Comparison of ENCODE assay signal across 27 cellular contexts in genomic region chr21:45060089-45060488, GRCh38.
"Had no signal": no experiment of that assay in that cellular context is flagged by ENCODE, and none has a peak within 500 bp of the region (broad histone marks: within the 10 kb centered on the region; RNA-seq: fewer than 3 reads in every experiment).

No MANE protein-coding gene starts in this region.

- H3K9me3 ChIP-seq: colonic mucosa, gastrocnemius medialis, prostate gland, right atrium auricular region, suprapubic skin, transverse colon, upper lobe of right lung, uterus had no signal

- H3K27ac ChIP-seq: colonic mucosa, epithelial cell of prostate, gastrocnemius medialis, prostate gland, right atrium auricular region, sigmoid colon, suprapubic skin, transverse colon, upper lobe of right lung, uterus had no signal

- H3K27ac Mint-ChIP-seq: dendritic cell treated with granulocyte-macrophage colony-stimulating factor and Interleukin-4, amounts not matched to agents 40 ng/mL and 50 ng/mL, for 4 days; endodermal cell; nephron progenitor cell; stimulated activated naive B cell treated with anti-CD40 and anti-IgM and Interleukin-4, amounts not matched to agents 10 μg/mL and 1 μg/mL and 100 μg/mL, for 72 hours had no signal

- ATAC-seq: esophagus mucosa; gastrocnemius medialis; left lobe of liver; naive thymus-derived CD8-positive, alpha-beta T cell; stimulated activated naive B cell treated with anti-CD40 and anti-IgM and Interleukin-4, amounts not matched to agents 10 μg/mL and 1 μg/mL and 100 μg/mL, for 72 hours; stimulated activated naive CD8-positive, alpha-beta T cell treated with anti-CD3 and anti-CD28 coated beads, Interleukin-15, amount 100 ng/mL, for 72 hours; upper lobe of right lung had no signal

- H3K4me3 Mint-ChIP-seq: dendritic cell treated with granulocyte-macrophage colony-stimulating factor and Interleukin-4, amounts not matched to agents 40 ng/mL and 50 ng/mL, for 4 days; endodermal cell; naive thymus-derived CD8-positive, alpha-beta T cell; nephron progenitor cell; stimulated activated naive B cell treated with anti-CD40 and anti-IgM and Interleukin-4, amounts not matched to agents 10 μg/mL and 1 μg/mL and 100 μg/mL, for 72 hours; stimulated activated naive CD8-positive, alpha-beta T cell treated with anti-CD3 and anti-CD28 coated beads, Interleukin-15, amount 100 ng/mL, for 72 hours had no signal

- H3K4me3 ChIP-seq: colonic mucosa, gastrocnemius medialis, prostate gland, right atrium auricular region, sigmoid colon, suprapubic skin, transverse colon, upper lobe of right lung, uterus had no signal

- FAIRE-seq: keratinocyte had no signal

- H3K36me3 ChIP-seq: colonic mucosa, gastrocnemius medialis, prostate gland, right atrium auricular region, sigmoid colon, suprapubic skin, transverse colon, upper lobe of right lung, uterus had no signal

- H3K4me1 ChIP-seq: colonic mucosa, prostate gland, transverse colon, upper lobe of right lung, uterus had no signal

- DNase-seq: colonic mucosa; effector CD8-positive, alpha-beta T cell; endodermal cell; foreskin fibroblast; gastrocnemius medialis; head of caudate nucleus; mesenchymal stem cell; midbrain; naive thymus-derived CD8-positive, alpha-beta T cell; nephron progenitor cell; nucleus accumbens; sigmoid colon; stimulated activated CD4-positive, alpha-beta T cell treated with anti-CD3 and anti-CD28 coated beads, Interleukin-2, amount 100 ng/mL, for 24 hours; stimulated activated CD4-positive, alpha-beta T cell treated with anti-CD3 and anti-CD28 coated beads, Interleukin-4, amount 100 ng/mL, for 24 hours; stimulated activated naive B cell treated with anti-CD40 and anti-IgM and Interleukin-4, amounts not matched to agents 10 μg/mL and 1 μg/mL and 100 μg/mL, for 72 hours; stimulated activated naive CD8-positive, alpha-beta T cell treated with anti-CD3 and anti-CD28 coated beads, Interleukin-15, amount 100 ng/mL, for 72 hours; transverse colon; upper lobe of right lung; uterus had no signal

- H3K9me3 Mint-ChIP-seq: dendritic cell treated with granulocyte-macrophage colony-stimulating factor and Interleukin-4, amounts not matched to agents 40 ng/mL and 50 ng/mL, for 4 days; endodermal cell; naive thymus-derived CD8-positive, alpha-beta T cell; stimulated activated naive B cell treated with anti-CD40 and anti-IgM and Interleukin-4, amounts not matched to agents 10 μg/mL and 1 μg/mL and 100 μg/mL, for 72 hours; stimulated activated naive CD8-positive, alpha-beta T cell treated with anti-CD3 and anti-CD28 coated beads, Interleukin-15, amount 100 ng/mL, for 72 hours had no signal

- H3K4me1 Mint-ChIP-seq: stimulated activated naive CD8-positive, alpha-beta T cell treated with anti-CD3 and anti-CD28 coated beads, Interleukin-15, amount 100 ng/mL, for 72 hours had no signal

- H3K27me3 ChIP-seq: colonic mucosa, gastrocnemius medialis, right atrium auricular region, sigmoid colon, suprapubic skin, upper lobe of right lung, uterus had no signal

- H3K36me3 Mint-ChIP-seq: naive thymus-derived CD8-positive, alpha-beta T cell; stimulated activated naive B cell treated with anti-CD40 and anti-IgM and Interleukin-4, amounts not matched to agents 10 μg/mL and 1 μg/mL and 100 μg/mL, for 72 hours had no signal
